Comparison of ENCODE assay signal across 2 cellular contexts in genomic region chr12:131928080-131928764, GRCh38.
A peak's percentile ranks its signal among the peaks of the same experiment; 100 is the strongest.
TF ChIP-seq lines count a peak whose summit lies in the region.

No MANE protein-coding gene starts in this region.

TF ChIP-seq in K562, 482 proteins besides CTCF, POLR2A, EP300 and RAD21 (continues in another document):
- no peak; the same call in 1 of the 2 replicates for TF ChIP-seq ARID4B (CRISPR knock-in tag; IDR thresholded peaks at IDR 0.05)
- no peak for TF ChIP-seq NFE2 (IDR thresholded peaks at IDR 0.05; ENCODE audit: low read depth)
- TF ChIP-seq ZNF274 (IDR thresholded peaks at IDR 0.05; ENCODE audit: borderline replicate concordance, low read depth, low read length) = no peak
- no peak for TF ChIP-seq KLF13 (tag; IDR thresholded peaks at IDR 0.05; ENCODE audit: borderline replicate concordance, low read depth)
- TF ChIP-seq IRF2 (CRISPR knock-in tag; IDR thresholded peaks at IDR 0.05) = no peak
- TF ChIP-seq VEZF1 (CRISPR knock-in tag; IDR thresholded peaks at IDR 0.05) = no peak
- no peak for TF ChIP-seq SPI1 (IDR thresholded peaks at IDR 0.05; ENCODE audit: borderline replicate concordance, low read depth, low read length)
- no peak for TF ChIP-seq ATF4 (CRISPR knock-in tag; IDR thresholded peaks at IDR 0.05)
- TF ChIP-seq ARHGAP35 (IDR thresholded peaks at IDR 0.05; ENCODE audit: partially characterized antibody) = no peak
- no peak for TF ChIP-seq ZBTB11 (CRISPR knock-in tag; IDR thresholded peaks at IDR 0.05)
- TF ChIP-seq ZNF311 (CRISPR knock-in tag; IDR thresholded peaks at IDR 0.05) = no peak
- TF ChIP-seq ZNF79 (CRISPR knock-in tag; IDR thresholded peaks at IDR 0.05; ENCODE audit: low read depth) = no peak
- no peak for TF ChIP-seq ESRRB (CRISPR knock-in tag; IDR thresholded peaks at IDR 0.05; ENCODE audit: borderline replicate concordance)
- TF ChIP-seq ZNF133 (CRISPR knock-in tag; IDR thresholded peaks at IDR 0.05) = no peak
- TF ChIP-seq ZNF561 (CRISPR knock-in tag; conservative IDR thresholded peaks at IDR 0.05) = no peak
- TF ChIP-seq ATF7 (IDR thresholded peaks at IDR 0.05) = 0 out of 2 replicates have a peak, but pooled peaks have one; percentile 24
- no peak for TF ChIP-seq ZNF124 (CRISPR knock-in tag; IDR thresholded peaks at IDR 0.05)
- TF ChIP-seq ZBTB1 (CRISPR knock-in tag; IDR thresholded peaks at IDR 0.05; ENCODE audit: borderline replicate concordance, low read depth) = 0 out of 2 replicates have a peak, but pooled peaks have one; percentile 39
- no peak for TF ChIP-seq RB1 (IDR thresholded peaks at IDR 0.05; ENCODE audit: low read depth)

TF ChIP-seq in HepG2, 621 proteins besides CTCF, POLR2A, EP300 and RAD21 (continues in another document):
- TF ChIP-seq SPEN (CRISPR knock-in tag; IDR thresholded peaks at IDR 0.05; ENCODE audit: low read depth) (peak; percentile 6; the same call in 1 of the 2 replicates), MLXIP (CRISPR knock-in tag; IDR thresholded peaks at IDR 0.05; ENCODE audit: borderline replicate concordance) (no peak), ZNF207 (IDR thresholded peaks at IDR 0.05; ENCODE audit: borderline replicate concordance) (no peak), ELF3 (CRISPR knock-in tag; IDR thresholded peaks at IDR 0.05) (no peak), ZNF777 (CRISPR knock-in tag; IDR thresholded peaks at IDR 0.05) (no peak), FUBP1 (CRISPR knock-in tag; IDR thresholded peaks at IDR 0.05; ENCODE audit: borderline replicate concordance) (no peak), ZNF639 (CRISPR knock-in tag; conservative IDR thresholded peaks at IDR 0.05) (0 out of 2 replicates have a peak, but pooled peaks have one; percentile 9), NCOA2 (CRISPR knock-in tag; IDR thresholded peaks at IDR 0.05) (no peak), ZNF850 (CRISPR knock-in tag; conservative IDR thresholded peaks at IDR 0.05) (0 out of 2 replicates have a peak, but pooled peaks have one; percentile 58), RBM39 (IDR thresholded peaks at IDR 0.05; ENCODE audit: low read depth, low read length, poor library complexity, severe bottlenecking) (no peak), ZNF629 (CRISPR knock-in tag; conservative IDR thresholded peaks at IDR 0.05) (no peak), HOMEZ (CRISPR knock-in tag; IDR thresholded peaks at IDR 0.05; ENCODE audit: low read depth) (no peak), PRDM15 (CRISPR knock-in tag; IDR thresholded peaks at IDR 0.05) (no peak), HMGXB4 (CRISPR knock-in tag; IDR thresholded peaks at IDR 0.05; ENCODE audit: borderline replicate concordance in 1 of 2, low read depth in 1 of 2) (0 out of 4 replicates have a peak, but pooled peaks of 1 of the 2 experiments have one; percentile 1), ZBTB3 (CRISPR knock-in tag; IDR thresholded peaks at IDR 0.05; ENCODE audit: borderline replicate concordance, low read depth) (peak; percentile 14; the same call in 1 of the 2 replicates), NR2F1 (CRISPR knock-in tag; IDR thresholded peaks at IDR 0.05) (no peak), ZNF362 (CRISPR knock-in tag; IDR thresholded peaks at IDR 0.05; ENCODE audit: borderline replicate concordance) (peak; percentile 8; the same call in 1 of the 2 replicates), NFYC (CRISPR knock-in tag; IDR thresholded peaks at IDR 0.05) (no peak), NFRKB (IDR thresholded peaks at IDR 0.05) (no peak), RORA (CRISPR knock-in tag; IDR thresholded peaks at IDR 0.05) (no peak), RXRA (CRISPR knock-in tag; IDR thresholded peaks at IDR 0.05) (0 out of 2 replicates have a peak, but pooled peaks have one; percentile 6), KDM3A (CRISPR knock-in tag; IDR thresholded peaks at IDR 0.05; ENCODE audit: low read depth) (no peak), PHF5A (CRISPR knock-in tag; IDR thresholded peaks at IDR 0.05; ENCODE audit: low read depth, unreplicated experiment) (no peak), THAP8 (CRISPR knock-in tag; IDR thresholded peaks at IDR 0.05; ENCODE audit: borderline replicate concordance) (0 out of 2 replicates have a peak, but pooled peaks have one; percentile 51), FOXP4 (CRISPR knock-in tag; IDR thresholded peaks at IDR 0.05) (0 out of 2 replicates have a peak, but pooled peaks have one; percentile 1), IKZF5 (CRISPR knock-in tag; IDR thresholded peaks at IDR 0.05) (0 out of 2 replicates have a peak, but pooled peaks have one; percentile 11), MXD1 (CRISPR knock-in tag; IDR thresholded peaks at IDR 0.05) (no peak)
